9 cellular contexts compared by ENCODE assay signal in genomic region chr7:6228363-6228762, GRCh38. TPM values are rescaled to one million over a fixed set of nuclear protein-coding genes. Genes with fewer than 3 reads are reported as not detected.
A peak's percentile ranks its signal among the peaks of the same experiment; 100 is the strongest.
DNase-seq lines count a peak whose midpoint lies in the region; ATAC-seq and TF ChIP-seq lines count a peak whose summit lies in the region.
"Had no signal": no experiment of that assay in that cellular context is flagged by ENCODE, and none has a peak within 500 bp of the region (broad histone marks: within the 10 kb centered on the region; RNA-seq: fewer than 3 reads in every experiment).

No MANE protein-coding gene starts in this region.

- H3K36me3 ChIP-seq in HUES6 (ENCODE audit: control insufficient read depth, insufficient read depth, low read length) (no peaks in the 10 kb centered on the region), left lung (no peaks in the 10 kb centered on the region), subcutaneous abdominal adipose tissue (ENCODE audit: control insufficient read depth in 5 of 5, insufficient read depth in 5 of 5, low read length in 5 of 5) (no peaks in the 10 kb centered on the region)

- no peaks in the 10 kb centered on the region for H3K9me3 Mint-ChIP-seq in central memory CD8-positive, alpha-beta T cell

- TF ChIP-seq CTCF in left lung (IDR thresholded peaks at IDR 0.05): no peak
- TF ChIP-seq CTCF in GM13977 (IDR thresholded peaks at IDR 0.05; ENCODE audit: extremely low read depth, insufficient read depth, missing control alignments): no peak

- no peak for DNase-seq in central memory CD8-positive, alpha-beta T cell (ENCODE audit: low spot score in 2 of 2)
- DNase-seq in left lung: no peak
- DNase-seq in NCI-H526 treated with DMSO at 0.1 percent for 48 hours (lab: John Stamatoyannopoulos, UW): no peak
- no peak for DNase-seq in dermis blood vessel endothelial cell
- no peak for DNase-seq in GM13977 (ENCODE audit: low spot score)
- DNase-seq in C1 segment of cervical spinal cord (lab: John Stamatoyannopoulos, UW): no peak
- DNase-seq: activated naive CD4-positive, alpha-beta T cell treated with anti-CD3 and anti-CD28 coated beads, Interleukin-2, amount 50 U/mL, for 16 hours had no signal

- no peak overlapping the region for H3K9ac ChIP-seq in HUES6 (ENCODE audit: low read length)
- H3K9ac ChIP-seq in subcutaneous abdominal adipose tissue (ENCODE audit: low read length in 5 of 5): no peak overlapping the region

- H3K27ac Mint-ChIP-seq in central memory CD8-positive, alpha-beta T cell (ENCODE audit: low read depth): peak overlapping the region; percentile 7

- intact Hi-C loops in left lung (cut with DNase I): no loop called here

- H3K9me3 ChIP-seq in HUES6 (ENCODE audit: control insufficient read depth, insufficient read depth, low read depth, low read length) (peaks cover 12% of the 10 kb centered on the region), left lung (no peaks in the 10 kb centered on the region), subcutaneous abdominal adipose tissue (ENCODE audit: control insufficient read depth in 5 of 5, low read length in 5 of 5) (no peaks in the 10 kb centered on the region)

- no peaks in the 10 kb centered on the region for H3K27me3 Mint-ChIP-seq in central memory CD8-positive, alpha-beta T cell

- H3K27me3 ChIP-seq in HUES6 (ENCODE audit: control insufficient read depth, insufficient read depth, low read length) (no peaks in the 10 kb centered on the region), left lung (no peaks in the 10 kb centered on the region), subcutaneous abdominal adipose tissue (ENCODE audit: control insufficient read depth in 5 of 5, insufficient read depth in 4 of 5, low read length in 5 of 5) (no peaks in the 10 kb centered on the region)

- H3K4me1 ChIP-seq in HUES6 (ENCODE audit: control insufficient read depth, insufficient read depth, low read length) (peaks cover 22% of the 10 kb centered on the region), left lung (peaks cover 6 to 50% of the 10 kb centered on the region in 2 donors), subcutaneous abdominal adipose tissue (ENCODE audit: control insufficient read depth in 5 of 5, insufficient read depth in 5 of 5, low read length in 5 of 5) (peaks cover 9 to 60% (median 46%) of the 10 kb centered on the region in 5 donors)

- H3K4me3 ChIP-seq in HUES6 (ENCODE audit: low read depth, low read length): peak overlapping the region; percentile 28; the same call in 1 of the 2 replicates
- no peak overlapping the region for H3K4me3 ChIP-seq in left lung
- peak overlapping the region in 1 of 5 donors; percentile 35 for H3K4me3 ChIP-seq in subcutaneous abdominal adipose tissue (ENCODE audit: low read depth in 1 of 5, low read length in 5 of 5)

- H3K4me1 Mint-ChIP-seq in central memory CD8-positive, alpha-beta T cell: peaks cover 35% of the 10 kb centered on the region

- no peaks in the 10 kb centered on the region for H3K36me3 Mint-ChIP-seq in central memory CD8-positive, alpha-beta T cell (ENCODE audit: insufficient read depth)

- no peak overlapping the region for H3K4me3 Mint-ChIP-seq in central memory CD8-positive, alpha-beta T cell

- ATAC-seq in central memory CD8-positive, alpha-beta T cell (replicated peaks; ENCODE audit: extremely low read depth, poor library complexity, severe bottlenecking): no peak
- ATAC-seq in left lung: peak; percentile 41

- peak overlapping the region; percentile 41; the same call in 1 of the 2 replicates for H3K27ac ChIP-seq in HUES6 (ENCODE audit: low read depth, low read length)
- H3K27ac ChIP-seq in left lung: peak overlapping the region; percentile 49 to 64
- peak overlapping the region; percentile 42 for H3K27ac ChIP-seq in subcutaneous abdominal adipose tissue (ENCODE audit: low read depth, low read length)

- in situ Hi-C loops in GM13977 (cut with MboI; ENCODE audit: low pct_unique_long_range_greater_than_20kb, low sequenced_read_pairs, unreplicated experiment): no loop called here

RNA-seq across cellular contexts. Expression of gene CYTH3, which starts 44.1 kb away (rescaled TPM):
- total RNA-seq in left lung (10 to 100 TPM; 21.3 to 24.3 TPM), dermis blood vessel endothelial cell (18.0 and 20.1 TPM in 2 replicates)
